In genomic region chr1:226424228-226425003, GRCh38 we compare ENCODE assay signal across 8 cellular contexts. TPM values are rescaled to one million over a fixed set of nuclear protein-coding genes. Genes with fewer than 3 reads are reported as not detected.
DNase-seq lines count a peak whose midpoint lies in the region; ATAC-seq and TF ChIP-seq lines count a peak whose summit lies in the region.

No MANE protein-coding gene starts in this region.

- no peaks in the 10 kb centered on the region for H3K9me3 Mint-ChIP-seq in nephron

- no peak overlapping the region for H3K4me3 ChIP-seq in epithelial cell of proximal tubule (ENCODE audit: low read depth, low read length)

- peaks cover 30% of the 10 kb centered on the region for H3K4me1 Mint-ChIP-seq in nephron

- DNase-seq in A172 (ENCODE audit: low spot score) (peak; percentile 57), ELR (ENCODE audit: low read depth) (peak; percentile 42), Kasumi-1 (lab: John Stamatoyannopoulos, UW) (peak; percentile 38 to 58), SHP77 (lab: John Stamatoyannopoulos, UW) (peak; percentile 27 to 42), epithelial cell of proximal tubule (ENCODE audit: low read depth) (no peak)

- H3K27ac Mint-ChIP-seq in nephron: no peak overlapping the region

- TF ChIP-seq CTCF in epithelial cell of proximal tubule (conservative IDR thresholded peaks at IDR 0.05; ENCODE audit: low read depth, low read length): peak; percentile 78
- peak; percentile 72 to 74 (median 73) for TF ChIP-seq CTCF in nephron (IDR thresholded peaks at IDR 0.05; ENCODE audit: unreplicated experiment in 3 of 3)

- no peak overlapping the region for H3K4me3 Mint-ChIP-seq in nephron

- ATAC-seq in HG03354 (IDR thresholded peaks at IDR 0.05; ENCODE audit: poor library complexity, severe bottlenecking, unreplicated experiment) (no peak), HG02588 (IDR thresholded peaks at IDR 0.05; ENCODE audit: unreplicated experiment) (no peak)

- peaks cover 8% of the 10 kb centered on the region for H3K27me3 Mint-ChIP-seq in nephron (ENCODE audit: low read depth)

- H3K36me3 Mint-ChIP-seq in nephron (ENCODE audit: low read depth): no peaks in the 10 kb centered on the region

RNA-seq across cellular contexts. Expression of gene PARP1, which starts 16.5 kb away (rescaled TPM):
- total RNA-seq in A172 (2014; rRNA removed; shearing (Covaris generic)): 216 and 238 TPM in 2 replicates
- total RNA-seq in epithelial cell of proximal tubule: 190 and 312 TPM in 2 replicates
